Comparison of ENCODE assay signal across 7 cellular contexts in the genomic region with DNA sequence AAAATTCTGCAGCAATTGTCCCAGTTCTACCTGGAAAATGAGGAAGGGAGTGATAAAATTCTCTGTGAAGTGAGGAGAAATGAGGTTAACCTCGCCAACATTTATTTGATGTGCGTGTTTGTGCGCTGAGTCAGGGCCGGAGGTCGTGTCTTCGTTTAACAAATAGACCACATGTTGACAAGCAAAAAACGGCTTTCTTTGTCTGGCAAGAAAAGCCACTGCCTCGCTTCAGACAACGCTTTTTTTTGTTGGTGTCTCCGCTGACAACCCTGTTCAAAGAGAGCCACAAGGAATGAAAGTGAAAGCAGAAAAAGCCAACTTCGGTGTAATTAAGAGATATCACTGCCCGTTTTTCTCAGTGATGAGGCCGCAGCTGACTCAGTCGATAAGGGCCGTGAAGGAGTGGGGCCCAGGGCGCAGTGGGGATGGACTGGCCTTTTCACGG.
DNase-seq lines count a peak whose midpoint lies in the region; ATAC-seq and TF ChIP-seq lines count a peak whose summit lies in the region.

No MANE protein-coding gene starts in this region.

- TF ChIP-seq POLR2A in NB4 (IDR thresholded peaks at IDR 0.05; ENCODE audit: extremely low read depth, insufficient read length), result no peak

- H3K9ac ChIP-seq in colonic mucosa (ENCODE audit: low read depth in 2 of 2, low read length in 2 of 2), result peak overlapping the region in 1 of 2 donors; percentile 34

- peak overlapping the region; percentile 21 to 60 for H3K27ac Mint-ChIP-seq in natural killer cell treated with Interleukin-12 subunit alpha and Interleukin-12 subunit beta and Interleukin-15 and Interleukin-18, amount 100 ng/mL, for 72 hours

- H3K9me3 Mint-ChIP-seq in natural killer cell treated with Interleukin-12 subunit alpha and Interleukin-12 subunit beta and Interleukin-15 and Interleukin-18, amount 100 ng/mL, for 72 hours, result no peaks in the 10 kb centered on the region

- H3K27me3 ChIP-seq in colonic mucosa, result no peaks in the 10 kb centered on the region

- peak; percentile 87 to 91 for ATAC-seq in natural killer cell treated with Interleukin-12 subunit alpha and Interleukin-12 subunit beta and Interleukin-15 and Interleukin-18, amount 100 ng/mL, for 72 hours
- ATAC-seq in GM19397 (IDR thresholded peaks at IDR 0.05; ENCODE audit: unreplicated experiment), result no peak

- DNase-seq in GM04503 (ENCODE audit: low read depth) (peak; percentile 75), NB4 (ENCODE audit: low read depth) (peak; percentile 22), colonic mucosa (peak; percentile 27), cerebellar nuclear complex (lab: John Stamatoyannopoulos, UW) (no peak), GM10248 (ENCODE audit: extremely low spot score) (no peak)
- peak; percentile 69 for DNase-seq in natural killer cell treated with Interleukin-12 subunit alpha and Interleukin-12 subunit beta and Interleukin-15 and Interleukin-18, amount 100 ng/mL, for 72 hours (ENCODE audit: low spot score)

- H3K36me3 Mint-ChIP-seq in natural killer cell treated with Interleukin-12 subunit alpha and Interleukin-12 subunit beta and Interleukin-15 and Interleukin-18, amount 100 ng/mL, for 72 hours, result no peaks in the 10 kb centered on the region

- intact Hi-C loops in colonic mucosa (cut with DNase I), result no loop called here

- TF ChIP-seq CTCF in NB4 (IDR thresholded peaks at IDR 0.05; ENCODE audit: low read depth, low read length), result no peak
- TF ChIP-seq CTCF in colonic mucosa (IDR thresholded peaks at IDR 0.05), result no peak
- TF ChIP-seq CTCF in GM10248 (IDR thresholded peaks at IDR 0.05; ENCODE audit: control extremely low read depth, extremely low read depth, low read depth, missing control alignments), result no peak

- no peaks in the 10 kb centered on the region for H3K9me3 ChIP-seq in colonic mucosa

- H3K4me3 Mint-ChIP-seq in natural killer cell treated with Interleukin-12 subunit alpha and Interleukin-12 subunit beta and Interleukin-15 and Interleukin-18, amount 100 ng/mL, for 72 hours, result peak overlapping the region; percentile 81

- CTCF ChIA-PET in GM10248 (lab: Yijun Ruan, JAX), result no interaction called here

- no peaks in the 10 kb centered on the region for H3K36me3 ChIP-seq in colonic mucosa

- peaks cover 24% of the 10 kb centered on the region in 2 donors for H3K4me1 Mint-ChIP-seq in natural killer cell treated with Interleukin-12 subunit alpha and Interleukin-12 subunit beta and Interleukin-15 and Interleukin-18, amount 100 ng/mL, for 72 hours (ENCODE audit: low read depth in 2 of 2)

- H3K4me1 ChIP-seq in colonic mucosa, result peaks cover 4% of the 10 kb centered on the region

- no peak overlapping the region for H3K27ac ChIP-seq in colonic mucosa

- POLR2A ChIA-PET in GM10248 (lab: Yijun Ruan, JAX), result no interaction called here

- peaks cover 14 to 19% of the 10 kb centered on the region in 2 donors for H3K27me3 Mint-ChIP-seq in natural killer cell treated with Interleukin-12 subunit alpha and Interleukin-12 subunit beta and Interleukin-15 and Interleukin-18, amount 100 ng/mL, for 72 hours

- H3K4me3 ChIP-seq in NB4 (ENCODE audit: low read depth, low read length), result peak overlapping the region; percentile 17
- no peak overlapping the region for H3K4me3 ChIP-seq in colonic mucosa

Comparison
In these comparisons a context has a peak if more than half of its experiments do, and no peak if none do; other contexts are left out.
1. DNase-seq: peak in GM04503 (single experiment), NB4 (single experiment), colonic mucosa (single experiment) and natural killer cell treated with Interleukin-12 subunit alpha and Interleukin-12 subunit beta and Interleukin-15 and Interleukin-18, amount 100 ng/mL, for 72 hours (single experiment); none in cerebellar nuclear complex (0 of 2) and GM10248 (single experiment).